ENCODE assay signal across 8 cellular contexts in genomic region chr5:56323505-56323904, GRCh38.
DNase-seq lines count a peak whose midpoint lies in the region; ATAC-seq and TF ChIP-seq lines count a peak whose summit lies in the region.

No MANE protein-coding gene starts in this region.

- no peak overlapping the region for H2BK120ac ChIP-seq in mesendoderm (ENCODE audit: low read depth, low read length)

- H3K27ac ChIP-seq in mammary epithelial cell (ENCODE audit: insufficient read depth, low read depth, low read length): no peak overlapping the region
- no peak overlapping the region for H3K27ac ChIP-seq in mesendoderm (ENCODE audit: low read depth, low read length)

- intact Hi-C loops in mammary epithelial cell (cut with micrococcal nuclease): loop anchor here (1.0 kb wide), 1 partner anchor 53 kb away; no protein-coding TSS in a partner anchor

- CTCF ChIA-PET in mammary epithelial cell (lab: Charles Lee; ENCODE audit: low non-redundant PET): no interaction called here

- H3K79me2 ChIP-seq in mammary epithelial cell (ENCODE audit: insufficient read depth, low read length): no peaks in the 10 kb centered on the region
- no peaks in the 10 kb centered on the region for H3K79me2 ChIP-seq in mesendoderm (ENCODE audit: control insufficient read depth, insufficient read depth, low read length)

- no peak overlapping the region for H2AK5ac ChIP-seq in mesendoderm (ENCODE audit: low read length)

- H3K36me3 ChIP-seq in mammary epithelial cell (ENCODE audit: insufficient read depth, low read length) (no peaks in the 10 kb centered on the region), mesendoderm (ENCODE audit: control insufficient read depth, insufficient read depth, low read length) (no peaks in the 10 kb centered on the region)

- H2BK15ac ChIP-seq in mesendoderm (replicated peaks; ENCODE audit: low read depth): no peak overlapping the region

- H3K79me1 ChIP-seq in mesendoderm (ENCODE audit: low read length): no peaks in the 10 kb centered on the region

- no peak overlapping the region for H4K8ac ChIP-seq in mesendoderm (ENCODE audit: low read depth, low read length)

- in situ Hi-C loops in mammary epithelial cell (cut with MboI; ENCODE audit: low sequenced_read_pairs in 2 of 2): no loop called here

- no peak for ATAC-seq in HG02571 (IDR thresholded peaks at IDR 0.05; ENCODE audit: unreplicated experiment)
- ATAC-seq in GM19328 (IDR thresholded peaks at IDR 0.05; ENCODE audit: unreplicated experiment): no peak
- ATAC-seq in HG02588 (IDR thresholded peaks at IDR 0.05; ENCODE audit: unreplicated experiment): no peak

- no peak overlapping the region for H3K4me3 ChIP-seq in mammary epithelial cell (replicated peaks in 1 of 3; ENCODE audit: insufficient read depth in 1 of 3, low read depth in 2 of 3, low read length in 3 of 3)
- no peak overlapping the region for H3K4me3 ChIP-seq in mesendoderm (ENCODE audit: low read length)

- peak; percentile 16 for DNase-seq in COLO829 (ENCODE audit: low spot score)
- DNase-seq in M059J (ENCODE audit: low read depth): peak; percentile 88
- peak; percentile 84 for DNase-seq in mammary epithelial cell
- peak; percentile 67 for DNase-seq in mesendoderm
- DNase-seq in NAMALWA (ENCODE audit: low spot score): no peak

- 0% methylated on average over 2 of the region's 2 CpGs for WGBS in mammary epithelial cell (ENCODE audit: low coverage, missing lambda C conversion rate)
- WGBS in mesendoderm (ENCODE audit: extremely low coverage, insufficient coverage, low lambda C conversion rate): no CpG with 5 or more reads among the region's 2 CpGs

- H3K18ac ChIP-seq in mesendoderm (ENCODE audit: low read length): no peak overlapping the region

- H3K4me2 ChIP-seq in mammary epithelial cell (ENCODE audit: insufficient read depth, low read depth, low read length): no peak overlapping the region
- H3K4me2 ChIP-seq in mesendoderm (ENCODE audit: low read length): no peak overlapping the region

- H2BK5ac ChIP-seq in mesendoderm (ENCODE audit: low read length): no peak overlapping the region

- H3K23ac ChIP-seq in mesendoderm (ENCODE audit: low read length): no peak overlapping the region

- no peaks in the 10 kb centered on the region for H3K27me3 ChIP-seq in mammary epithelial cell (ENCODE audit: insufficient read depth, low read length)
- H3K27me3 ChIP-seq in mesendoderm (ENCODE audit: insufficient read depth, low read length, poor library complexity): no peaks in the 10 kb centered on the region

- H3K9me3 ChIP-seq in mammary epithelial cell (replicated peaks; ENCODE audit: insufficient read depth, low read length): no peaks in the 10 kb centered on the region

- H3K4me1 ChIP-seq in mammary epithelial cell (ENCODE audit: insufficient read depth, low read length): peaks cover 22% of the 10 kb centered on the region
- peaks cover 9% of the 10 kb centered on the region for H3K4me1 ChIP-seq in mesendoderm (ENCODE audit: control insufficient read depth, low read depth, low read length)

- H3K56ac ChIP-seq in mesendoderm (ENCODE audit: low read length): no peak overlapping the region

- dilution Hi-C loops in mammary epithelial cell (cut with HindIII; ENCODE audit: low sequenced_read_pairs): no loop called here

- no peak overlapping the region for H3K4ac ChIP-seq in mesendoderm (ENCODE audit: low read depth, low read length)

- no peak overlapping the region for H2AFZ ChIP-seq in mammary epithelial cell (ENCODE audit: low read depth, low read length)

- no peaks in the 10 kb centered on the region for H4K20me1 ChIP-seq in mammary epithelial cell (ENCODE audit: insufficient read depth, low read length)

- no peak overlapping the region for H3K9ac ChIP-seq in mammary epithelial cell (ENCODE audit: insufficient read depth, low read length)
- no peak overlapping the region for H3K9ac ChIP-seq in mesendoderm (ENCODE audit: low read length)

- no peak overlapping the region for H4K5ac ChIP-seq in mesendoderm (ENCODE audit: low read length)

- peak in 1 of 2 donors; percentile 37 for TF ChIP-seq CTCF in mammary epithelial cell (conservative IDR thresholded peaks at IDR 0.05 in 1 of 2, IDR thresholded peaks at IDR 0.05 in 1 of 2; ENCODE audit: extremely low read depth in 1 of 2, insufficient read depth in 1 of 2, low read depth in 1 of 2, low read length in 2 of 2)

- no TSS peak for BruUV-seq in mammary epithelial cell (replicated peaks; lab: Mats Ljungman, UMichigan)
